Comparison of ENCODE assay signal across 8 cellular contexts in the genomic region with DNA sequence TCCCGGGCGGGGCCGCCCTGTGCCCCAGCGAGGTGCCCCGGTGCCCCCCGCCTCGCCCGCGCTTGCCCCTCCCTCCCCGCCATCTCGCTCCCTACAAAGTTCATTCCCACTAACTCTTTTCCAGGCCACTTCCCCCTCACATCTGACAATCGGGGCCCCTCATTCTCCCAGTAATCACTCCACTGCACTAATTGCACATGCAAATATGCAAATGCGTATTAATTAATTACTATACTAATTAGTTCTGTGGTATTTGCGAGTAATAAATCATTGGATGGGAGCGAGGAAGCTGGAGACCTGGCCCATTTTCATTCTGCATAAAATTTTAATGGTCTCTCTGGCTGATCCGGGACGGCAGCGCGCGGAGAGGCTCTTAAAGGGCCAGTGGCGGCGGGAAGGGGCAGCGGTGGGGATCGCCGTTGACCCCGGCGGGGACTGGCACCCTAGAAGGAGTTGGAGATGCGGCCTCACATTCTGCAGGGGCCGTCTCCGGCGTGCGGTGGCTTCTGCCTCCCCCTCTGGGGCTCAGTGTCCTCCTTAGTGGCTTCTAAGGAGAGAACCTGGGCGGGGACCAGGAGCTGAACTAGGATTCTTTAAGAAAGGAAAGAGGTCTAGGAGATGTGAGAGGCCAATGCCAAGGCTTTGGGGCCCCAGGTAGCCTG. TPM values are rescaled to one million over a fixed set of nuclear protein-coding genes. Genes with fewer than 3 reads are reported as not detected.
DNase-seq lines count a peak whose midpoint lies in the region; ATAC-seq and TF ChIP-seq lines count a peak whose summit lies in the region.

No MANE protein-coding gene starts in this region.

- no peak overlapping the region for H2BK5ac ChIP-seq in trophoblast cell (ENCODE audit: low read depth, low read length, poor library complexity)

- no peak overlapping the region for H4K8ac ChIP-seq in trophoblast cell (ENCODE audit: low read depth, low read length)

- no peak for ATAC-seq in activated CD4-positive, alpha-beta T cell treated with anti-CD3 and anti-CD28 coated beads for 36 hours
- ATAC-seq in HG03521 (IDR thresholded peaks at IDR 0.05; ENCODE audit: unreplicated experiment) (no peak), GM19023 (IDR thresholded peaks at IDR 0.05; ENCODE audit: unreplicated experiment) (no peak)

- H3K79me2 ChIP-seq in trophoblast cell (ENCODE audit: control insufficient read depth, insufficient read depth, low read length, poor library complexity) = no peaks in the 10 kb centered on the region

- H3K27me3 ChIP-seq in esophagus (ENCODE audit: control insufficient read depth in 1 of 2, insufficient read depth in 2 of 2, low read length in 2 of 2) = no peaks in the 10 kb centered on the region
- peaks cover 47% of the 10 kb centered on the region for H3K27me3 ChIP-seq in trophoblast cell (ENCODE audit: insufficient read depth, low read length)

- H3K4me3 Mint-ChIP-seq in activated CD4-positive, alpha-beta T cell treated with anti-CD3 and anti-CD28 coated beads for 36 hours = peak overlapping the region; percentile 62

- intact Hi-C loops in activated CD4-positive, alpha-beta T cell treated with anti-CD3 and anti-CD28 coated beads for 36 hours (cut with DNase I, micrococcal nuclease) = loop anchor here in 1 of 2 experiments (1.0 kb wide), 1 partner anchor 362 kb away; a partner anchor contains a TSS

- no peak overlapping the region for H3K27ac Mint-ChIP-seq in activated CD4-positive, alpha-beta T cell treated with anti-CD3 and anti-CD28 coated beads for 36 hours

- no peak overlapping the region for H2BK120ac ChIP-seq in trophoblast cell (ENCODE audit: insufficient read depth, low read length, poor library complexity)

- no peak overlapping the region for H3K18ac ChIP-seq in trophoblast cell (ENCODE audit: low read length)

- H2BK12ac ChIP-seq in trophoblast cell (ENCODE audit: low read length) = no peak overlapping the region

- H3K4me1 ChIP-seq in esophagus (ENCODE audit: control insufficient read depth in 2 of 2, insufficient read depth in 2 of 2, low read length in 1 of 2) (peaks cover 2 to 5% of the 10 kb centered on the region in 2 donors), trophoblast cell (ENCODE audit: control insufficient read depth in 1 of 2, insufficient read depth in 2 of 2, low read length in 2 of 2) (peaks cover 2 to 3% of the 10 kb centered on the region in 2 experiments)

- H3K27me3 Mint-ChIP-seq in activated CD4-positive, alpha-beta T cell treated with anti-CD3 and anti-CD28 coated beads for 36 hours = peaks cover 7% of the 10 kb centered on the region

- peaks cover 0 to 2% of the 10 kb centered on the region in 2 donors for H3K9me3 ChIP-seq in esophagus (ENCODE audit: control insufficient read depth in 2 of 2, insufficient read depth in 1 of 2, low read depth in 1 of 2, low read length in 1 of 2)
- peaks cover 6% of the 10 kb centered on the region for H3K9me3 ChIP-seq in trophoblast cell (ENCODE audit: insufficient read depth, low read depth, low read length)

- TF ChIP-seq CTCF in GM20000 (IDR thresholded peaks at IDR 0.05; ENCODE audit: extremely low read depth, missing control alignments) = no peak

- H3K36me3 Mint-ChIP-seq in activated CD4-positive, alpha-beta T cell treated with anti-CD3 and anti-CD28 coated beads for 36 hours (ENCODE audit: low read depth) = no peaks in the 10 kb centered on the region

- DNase-seq in activated CD4-positive, alpha-beta T cell treated with anti-CD3 and anti-CD28 coated beads for 36 hours = no peak
- DNase-seq in activated CD4-positive, alpha-beta T cell treated with anti-CD3 and anti-CD28 coated beads for 4 hours = no peak
- DNase-seq in RPMI7951 (ENCODE audit: low read depth) (peak; percentile 12), trophoblast cell (peak in 1 of 2 donors; percentile 24), GM20000 (ENCODE audit: low spot score) (no peak)

- H3K9ac ChIP-seq in trophoblast cell (ENCODE audit: low read length) = no peak overlapping the region

- H3K4me3 ChIP-seq in esophagus (ENCODE audit: low read depth in 1 of 2, low read length in 2 of 2) = peak overlapping the region; percentile 36 to 57
- H3K4me3 ChIP-seq in trophoblast cell (ENCODE audit: low read depth, low read length) = no peak overlapping the region

- POLR2A ChIA-PET in activated CD4-positive, alpha-beta T cell treated with anti-CD3 and anti-CD28 coated beads for 36 hours (lab: Charles Lee) = no interaction called here

- no peak overlapping the region for H3K14ac ChIP-seq in trophoblast cell (ENCODE audit: low read length)

- H3K23ac ChIP-seq in trophoblast cell (ENCODE audit: low read length) = no peak overlapping the region

- no peaks in the 10 kb centered on the region for H3K79me1 ChIP-seq in trophoblast cell (ENCODE audit: low read length)

- H3K27ac ChIP-seq in esophagus (ENCODE audit: low read depth in 2 of 2, low read length in 1 of 2) (peak overlapping the region in 1 of 2 donors; percentile 12), trophoblast cell (ENCODE audit: low read depth, low read length) (no peak overlapping the region)

- H3K4ac ChIP-seq in trophoblast cell (ENCODE audit: low read depth, low read length) = no peak overlapping the region

- CTCF ChIA-PET in activated CD4-positive, alpha-beta T cell treated with anti-CD3 and anti-CD28 coated beads for 36 hours (lab: Charles Lee) = interaction anchor here (0.6 to 10.2 kb wide), 8 partner anchors 10 to 418 kb away, joined by 3 to 181 read pairs (median 3); a partner anchor contains a TSS

- no peak overlapping the region for H4K12ac ChIP-seq in trophoblast cell (ENCODE audit: low read depth, low read length)

- no peaks in the 10 kb centered on the region for H3K9me3 Mint-ChIP-seq in activated CD4-positive, alpha-beta T cell treated with anti-CD3 and anti-CD28 coated beads for 36 hours (ENCODE audit: low read depth)

- H4K91ac ChIP-seq in trophoblast cell (ENCODE audit: low read depth, low read length) = no peak overlapping the region

- no peaks in the 10 kb centered on the region for H3K36me3 ChIP-seq in esophagus (ENCODE audit: control insufficient read depth in 2 of 2, insufficient read depth in 2 of 2, low read length in 1 of 2)
- H3K36me3 ChIP-seq in trophoblast cell (ENCODE audit: control insufficient read depth in 1 of 2, insufficient read depth in 2 of 2, low read length in 2 of 2) = no peaks in the 10 kb centered on the region

- 2 to 4% methylated on average over 33 of the region's 33 CpGs for WGBS in esophagus, 2 donors
- WGBS in trophoblast cell (ENCODE audit: extremely low coverage, insufficient coverage, insufficient read length) = no CpG with 5 or more reads among the region's 33 CpGs

- H2AFZ ChIP-seq in trophoblast cell (ENCODE audit: insufficient read depth, low read length, poor library complexity) = no peak overlapping the region

- peak overlapping the region; percentile 76 for H3K4me2 ChIP-seq in trophoblast cell (ENCODE audit: low read length)

- H2AK5ac ChIP-seq in trophoblast cell (ENCODE audit: low read length) = no peak overlapping the region

- H3K4me1 Mint-ChIP-seq in activated CD4-positive, alpha-beta T cell treated with anti-CD3 and anti-CD28 coated beads for 36 hours = peaks cover 14% of the 10 kb centered on the region

RNA-seq across cellular contexts. Expression of a gene that starts 8.4 kb away (rescaled TPM):
- under 1 TPM in 1 of 2 experiments, not detected in 1; 0.18 TPM for total RNA-seq in activated CD4-positive, alpha-beta T cell treated with anti-CD3 and anti-CD28 coated beads for 36 hours
- total RNA-seq in RPMI7951 (2014; rRNA removed; shearing (Covaris generic)) = 0.48 TPM in 1 of 2 replicates, not detected in the other
- polyA plus RNA-seq in esophagus = 1 to 10 TPM in 1 of 2 donors, under 1 TPM in 1; 0.43 to 1.2 TPM
- 0.07 and 0.12 TPM in 2 replicates for polyA plus RNA-seq in trophoblast cell (2013)

RNA-seq across cellular contexts. Expression of a gene that starts 10.7 kb away (rescaled TPM):
- total RNA-seq in activated CD4-positive, alpha-beta T cell treated with anti-CD3 and anti-CD28 coated beads for 36 hours = not detected
- total RNA-seq in RPMI7951 (2014; rRNA removed; shearing (Covaris generic)) = not detected in 2 replicates
- under 1 TPM in 1 of 2 donors, not detected in 1; 0.02 TPM for polyA plus RNA-seq in esophagus
- polyA plus RNA-seq in trophoblast cell (2013) = not detected in 2 replicates

RNA-seq across cellular contexts. Expression of a gene that starts 18.6 kb away (rescaled TPM):
- 10 to 100 TPM; 46.8 to 77.9 TPM for total RNA-seq in activated CD4-positive, alpha-beta T cell treated with anti-CD3 and anti-CD28 coated beads for 36 hours
- total RNA-seq in RPMI7951 (2014; rRNA removed; shearing (Covaris generic)) = 24.4 and 26.0 TPM in 2 replicates
- 10 to 100 TPM; 44.6 to 44.9 TPM for polyA plus RNA-seq in esophagus
- 51.9 and 53.4 TPM in 2 replicates for polyA plus RNA-seq in trophoblast cell (2013)

RNA-seq across cellular contexts. Expression of a gene that starts 46.8 kb away (rescaled TPM):
- total RNA-seq in activated CD4-positive, alpha-beta T cell treated with anti-CD3 and anti-CD28 coated beads for 36 hours = under 1 TPM; 0.82 to 0.95 TPM
- total RNA-seq in RPMI7951 (2014; rRNA removed; shearing (Covaris generic)) = 0.24 and 0.39 TPM in 2 replicates
- under 1 TPM; 0.78 to 0.88 TPM for polyA plus RNA-seq in esophagus
- 0.15 and 0.19 TPM in 2 replicates for polyA plus RNA-seq in trophoblast cell (2013)

RNA-seq across cellular contexts. Expression of a gene that starts 49.9 kb away (rescaled TPM):
- not detected for total RNA-seq in activated CD4-positive, alpha-beta T cell treated with anti-CD3 and anti-CD28 coated beads for 36 hours
- 0.68 TPM in 1 of 2 replicates, not detected in the other for total RNA-seq in RPMI7951 (2014; rRNA removed; shearing (Covaris generic))
- 1 to 10 TPM; 1.8 to 2.2 TPM for polyA plus RNA-seq in esophagus
- polyA plus RNA-seq in trophoblast cell (2013) = 0.05 and 0.07 TPM in 2 replicates
